26 cellular contexts compared by ENCODE assay signal in genomic region chr1:3245768-3246167, GRCh38.
"Had no signal": no experiment of that assay in that cellular context is flagged by ENCODE, and none has a peak within 500 bp of the region (broad histone marks: within the 10 kb centered on the region; RNA-seq: fewer than 3 reads in every experiment).

No MANE protein-coding gene starts in this region.

- H3K27ac ChIP-seq: breast epithelium, Peyer's patch, RWPE1, SJCRH30, VCaP had no signal

- H3K4me1 ChIP-seq: breast epithelium had no signal

- H3K27ac Mint-ChIP-seq: activated CD4-positive, alpha-beta memory T cell treated with anti-CD3 and anti-CD28 coated beads for 36 hours; activated CD4-positive, alpha-beta T cell treated with anti-CD3 and anti-CD28 coated beads, Interleukin-2, amount 10 ng/mL, durations not matched to agents 7 days and 5 days; activated naive CD4-positive, alpha-beta T cell treated with anti-CD3 and anti-CD28 coated beads, Interleukin-2, amount 10 ng/mL, durations not matched to agents 7 days and 5 days; activated naive CD8-positive, alpha-beta T cell treated with anti-CD3 and anti-CD28 coated beads for 36 hours; activated T-helper 2 cell treated with anti-CD3 and anti-CD28 coated beads, Interferon-gamma antibody, Interleukin-2, Interleukin-4, amounts not matched to agents 10 μg/mL and 5 μg/mL and 100 μg/mL, durations not matched to agents 14 hours and 24 hours and 36 hours had no signal

- H3K27me3 ChIP-seq: Peyer's patch had no signal

- H3K4me1 Mint-ChIP-seq: activated CD4-positive, alpha-beta T cell treated with anti-CD3 and anti-CD28 coated beads, Interleukin-2, amount 10 ng/mL, durations not matched to agents 7 days and 5 days; activated naive CD4-positive, alpha-beta T cell treated with anti-CD3 and anti-CD28 coated beads, Interleukin-2, amount 10 ng/mL, durations not matched to agents 7 days and 5 days; activated naive CD8-positive, alpha-beta T cell treated with anti-CD3 and anti-CD28 coated beads for 36 hours had no signal

- DNase-seq: activated CD4-positive, alpha-beta memory T cell treated with anti-CD3 and anti-CD28 coated beads for 36 hours; activated CD4-positive, alpha-beta T cell treated with anti-CD3 and anti-CD28 coated beads, Interleukin-2, amount 10 ng/mL, durations not matched to agents 7 days and 5 days; activated CD4-positive, CD25-positive, alpha-beta regulatory T cell; activated gamma-delta T cell treated with Interleukin-2 at 50 U/mL for 16 hours; activated naive CD4-positive, alpha-beta T cell treated with anti-CD3 and anti-CD28 coated beads, Interleukin-2, amount 10 ng/mL, durations not matched to agents 7 days and 5 days; activated naive CD8-positive, alpha-beta T cell treated with anti-CD3 and anti-CD28 coated beads for 36 hours; activated T-cell treated with anti-CD3 and anti-CD28 coated beads for 4 hours; activated T-cell treated with anti-CD3 and anti-CD28 coated beads, Interleukin-2, amount 50 U/mL, for 48 hours; KG1; NCI-H1092; NCI-H1417; NCI-H2029; NCI-H2107; NCI-H345; NCI-H510A; NCI-H526 treated with DMSO at 0.1 percent for 48 hours; NCI-H82; Peyer's patch; Right ventricle myocardium superior; SJCRH30; SK-N-SH; T-helper 1 cell had no signal

- H3K36me3 ChIP-seq: breast epithelium, Peyer's patch, SJCRH30 had no signal

- H3K9me3 ChIP-seq: breast epithelium, Peyer's patch, SJCRH30, SK-N-SH had no signal

- H3K4me2 ChIP-seq: SK-N-SH had no signal

- H3K4me3 ChIP-seq: breast epithelium, Peyer's patch, SJCRH30 had no signal

- H3K4me3 Mint-ChIP-seq: activated CD4-positive, alpha-beta memory T cell treated with anti-CD3 and anti-CD28 coated beads for 36 hours; activated CD4-positive, alpha-beta T cell treated with anti-CD3 and anti-CD28 coated beads, Interleukin-2, amount 10 ng/mL, durations not matched to agents 7 days and 5 days; activated naive CD4-positive, alpha-beta T cell treated with anti-CD3 and anti-CD28 coated beads, Interleukin-2, amount 10 ng/mL, durations not matched to agents 7 days and 5 days; activated naive CD8-positive, alpha-beta T cell treated with anti-CD3 and anti-CD28 coated beads for 36 hours had no signal

- H3K36me3 Mint-ChIP-seq: activated CD4-positive, alpha-beta memory T cell treated with anti-CD3 and anti-CD28 coated beads for 36 hours; activated naive CD4-positive, alpha-beta T cell treated with anti-CD3 and anti-CD28 coated beads, Interleukin-2, amount 10 ng/mL, durations not matched to agents 7 days and 5 days; activated naive CD8-positive, alpha-beta T cell treated with anti-CD3 and anti-CD28 coated beads for 36 hours had no signal

- H3K9me3 Mint-ChIP-seq: activated CD4-positive, alpha-beta memory T cell treated with anti-CD3 and anti-CD28 coated beads for 36 hours; activated CD4-positive, alpha-beta T cell treated with anti-CD3 and anti-CD28 coated beads, Interleukin-2, amount 10 ng/mL, durations not matched to agents 7 days and 5 days; activated naive CD4-positive, alpha-beta T cell treated with anti-CD3 and anti-CD28 coated beads, Interleukin-2, amount 10 ng/mL, durations not matched to agents 7 days and 5 days; activated naive CD8-positive, alpha-beta T cell treated with anti-CD3 and anti-CD28 coated beads for 36 hours; activated T-helper 2 cell treated with anti-CD3 and anti-CD28 coated beads, Interferon-gamma antibody, Interleukin-2, Interleukin-4, amounts not matched to agents 10 μg/mL and 5 μg/mL and 100 μg/mL, durations not matched to agents 14 hours and 24 hours and 36 hours had no signal
